In the genomic region with DNA sequence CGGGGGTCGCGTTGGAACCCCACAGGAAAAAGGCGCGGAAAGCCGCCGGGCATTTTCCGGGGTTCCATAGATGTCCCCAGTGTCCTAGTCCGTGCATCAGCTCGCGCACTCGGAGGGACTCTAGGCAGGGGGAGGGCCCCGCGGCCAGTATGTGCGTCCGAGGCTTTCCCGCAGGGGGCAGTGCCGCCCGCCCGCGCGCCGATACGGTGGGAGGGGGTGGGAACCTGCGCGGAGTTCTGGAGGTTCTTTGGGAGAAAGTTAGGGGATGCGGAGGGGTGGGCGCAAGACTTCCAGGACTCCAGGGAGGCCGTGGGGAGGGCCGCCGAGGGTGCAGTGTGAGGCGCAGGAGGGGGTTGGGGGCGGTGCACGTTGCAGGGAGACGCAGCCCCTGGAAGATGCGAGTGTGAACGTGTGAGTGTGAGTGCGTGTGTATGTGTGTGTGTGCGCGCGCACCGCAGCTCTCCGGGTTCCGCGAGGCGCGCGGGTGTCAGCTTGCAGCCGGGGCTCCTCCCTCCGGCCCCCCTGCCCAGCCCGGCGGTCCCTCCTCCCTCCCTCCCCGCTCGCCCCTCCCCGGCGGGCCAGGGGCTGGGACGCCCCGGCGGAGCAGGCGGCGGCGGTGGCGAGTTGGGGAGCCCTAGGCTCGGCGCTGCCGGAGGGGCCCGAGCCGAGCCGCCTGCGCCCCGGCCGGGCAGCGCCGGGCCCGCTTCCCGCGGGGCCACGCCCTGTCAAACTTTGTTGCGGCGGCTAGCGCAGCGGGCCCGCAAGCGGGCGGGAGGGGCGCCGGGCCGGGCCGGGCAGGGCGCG, we compare ENCODE assay signal across 1 cellular context.
TF ChIP-seq lines count a peak whose summit lies in the region.

A gene with protein sequence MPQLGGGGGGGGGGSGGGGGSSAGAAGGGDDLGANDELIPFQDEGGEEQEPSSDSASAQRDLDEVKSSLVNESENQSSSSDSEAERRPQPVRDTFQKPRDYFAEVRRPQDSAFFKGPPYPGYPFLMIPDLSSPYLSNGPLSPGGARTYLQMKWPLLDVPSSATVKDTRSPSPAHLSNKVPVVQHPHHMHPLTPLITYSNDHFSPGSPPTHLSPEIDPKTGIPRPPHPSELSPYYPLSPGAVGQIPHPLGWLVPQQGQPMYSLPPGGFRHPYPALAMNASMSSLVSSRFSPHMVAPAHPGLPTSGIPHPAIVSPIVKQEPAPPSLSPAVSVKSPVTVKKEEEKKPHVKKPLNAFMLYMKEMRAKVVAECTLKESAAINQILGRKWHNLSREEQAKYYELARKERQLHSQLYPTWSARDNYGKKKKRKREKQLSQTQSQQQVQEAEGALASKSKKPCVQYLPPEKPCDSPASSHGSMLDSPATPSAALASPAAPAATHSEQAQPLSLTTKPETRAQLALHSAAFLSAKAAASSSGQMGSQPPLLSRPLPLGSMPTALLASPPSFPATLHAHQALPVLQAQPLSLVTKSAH (plus strand): TSS at position 559 of the 804 bp plus-strand sequence. CDS start 293 bp downstream, outside the sequence.

TF ChIP-seq in GM23338, 12 proteins besides CTCF, POLR2A, EP300 and RAD21:
- TF ChIP-seq STAT1 (IDR thresholded peaks at IDR 0.05; ENCODE audit: unreplicated experiment) (no peak), POLR2AphosphoS5 (IDR thresholded peaks at IDR 0.05; ENCODE audit: low read depth) (peak; percentile 81), ZNF114 (CRISPR knock-in tag; IDR thresholded peaks at IDR 0.05) (0 out of 2 replicates have a peak, but pooled peaks have one; percentile 7)
TF ChIP-seq in GM23338: peak in this region for 2.
